11 cellular contexts compared by ENCODE assay signal in genomic region chr22:50614296-50614695, GRCh38. TPM values are rescaled to one million over a fixed set of nuclear protein-coding genes. Genes with fewer than 3 reads are reported as not detected.
"Had no signal": no experiment of that assay in that cellular context is flagged by ENCODE, and none has a peak within 500 bp of the region (broad histone marks: within the 10 kb centered on the region; RNA-seq: fewer than 3 reads in every experiment).

No MANE protein-coding gene starts in this region.

RNA-seq across cellular contexts. Expression of gene MAPK8IP2, which starts 13.7 kb away (rescaled TPM):
- total RNA-seq: ascending aorta had no signal

RNA-seq across cellular contexts. Expression of gene SYCE3, which starts 51.6 kb away (rescaled TPM):
- total RNA-seq: activated CD8-positive, alpha-beta memory T cell treated with anti-CD3 and anti-CD28 coated beads for 36 hours; activated CD8-positive, alpha-beta T cell treated with anti-CD3 and anti-CD28 coated beads for 36 hours; activated T-cell treated with anti-CD3 and anti-CD28 coated beads, Interleukin-2, amount 50 U/mL, for 4 hours; ascending aorta; cardiac muscle cell; chondrocyte; T-cell; T-helper 1 cell treated with Interleukin-12 subunit alpha and Interleukin-12 subunit beta and Interleukin-4 antibody, amounts not matched to agents 30 ng/mL and 1 ng/mL, for 36 hours; T-helper 17 cell; T-helper 2 cell treated with Interferon-gamma antibody and Interleukin-4, amounts not matched to agents 100 ng/mL and 5 ng/mL, for 36 hours had no signal
- polyA plus RNA-seq: adipose tissue, cardiac muscle cell had no signal
